Comparison of ENCODE assay signal across 11 cellular contexts in genomic region chr7:84389242-84389641, GRCh38.
DNase-seq lines count a peak whose midpoint lies in the region; ATAC-seq, FAIRE-seq and TF ChIP-seq lines count a peak whose summit lies in the region.
"Had no signal": no experiment of that assay in that cellular context is flagged by ENCODE, and none has a peak within 500 bp of the region (broad histone marks: within the 10 kb centered on the region; RNA-seq: fewer than 3 reads in every experiment).

No MANE protein-coding gene starts in this region.

- intact Hi-C loops in kidney (cut with DNase I): no loop called here

- ATAC-seq in GM18868 (IDR thresholded peaks at IDR 0.05; ENCODE audit: unreplicated experiment) (peak; percentile 99), GM21529 (IDR thresholded peaks at IDR 0.05; ENCODE audit: unreplicated experiment) (peak; percentile 96), HG03159 (IDR thresholded peaks at IDR 0.05; ENCODE audit: unreplicated experiment) (peak; percentile 100)

- H3K27ac ChIP-seq in kidney (ENCODE audit: low read depth in 2 of 2, low read length in 2 of 2): no peak overlapping the region

- H3K4me1 ChIP-seq in kidney (ENCODE audit: control insufficient read depth in 1 of 2, insufficient read depth in 1 of 2, low read depth in 1 of 2, low read length in 2 of 2): no peaks in the 10 kb centered on the region

- no peaks in the 10 kb centered on the region for H3K36me3 ChIP-seq in kidney (ENCODE audit: control insufficient read depth in 1 of 2, insufficient read depth in 2 of 2, low read length in 2 of 2)

- H3K9me3 ChIP-seq in kidney (ENCODE audit: control insufficient read depth in 1 of 2, low read length in 2 of 2): no peaks in the 10 kb centered on the region

- DNase-seq in NOMO-1 treated with dmso at 0.1 percent for 144 hours (lab: John Stamatoyannopoulos, UW; ENCODE audit: unreplicated experiment): peak; percentile 73
- DNase-seq in OCI-M2 (lab: John Stamatoyannopoulos, UW; ENCODE audit: unreplicated experiment): no peak
- DNase-seq in SHP77 treated with DMSO at 0.1 percent for 48 hours (lab: John Stamatoyannopoulos, UW): no peak
- DNase-seq in NCI-H146 (lab: John Stamatoyannopoulos, UW): no peak
- DNase-seq in kidney: no peak
- DNase-seq: cortex of kidney, GOT3, small intestine had no signal

- no peak overlapping the region for H3K9ac ChIP-seq in kidney (ENCODE audit: low read length in 2 of 2)

- H3K4me3 ChIP-seq in kidney (ENCODE audit: low read length in 2 of 2): no peak overlapping the region

- no peak for FAIRE-seq in kidney (lab: Jason Lieb, UNC)
- FAIRE-seq: small intestine had no signal

- no peak for TF ChIP-seq CTCF in kidney (IDR thresholded peaks at IDR 0.05; ENCODE audit: borderline replicate concordance, extremely low read depth, insufficient read depth)
